12 cellular contexts compared by ENCODE assay signal in the genomic region with DNA sequence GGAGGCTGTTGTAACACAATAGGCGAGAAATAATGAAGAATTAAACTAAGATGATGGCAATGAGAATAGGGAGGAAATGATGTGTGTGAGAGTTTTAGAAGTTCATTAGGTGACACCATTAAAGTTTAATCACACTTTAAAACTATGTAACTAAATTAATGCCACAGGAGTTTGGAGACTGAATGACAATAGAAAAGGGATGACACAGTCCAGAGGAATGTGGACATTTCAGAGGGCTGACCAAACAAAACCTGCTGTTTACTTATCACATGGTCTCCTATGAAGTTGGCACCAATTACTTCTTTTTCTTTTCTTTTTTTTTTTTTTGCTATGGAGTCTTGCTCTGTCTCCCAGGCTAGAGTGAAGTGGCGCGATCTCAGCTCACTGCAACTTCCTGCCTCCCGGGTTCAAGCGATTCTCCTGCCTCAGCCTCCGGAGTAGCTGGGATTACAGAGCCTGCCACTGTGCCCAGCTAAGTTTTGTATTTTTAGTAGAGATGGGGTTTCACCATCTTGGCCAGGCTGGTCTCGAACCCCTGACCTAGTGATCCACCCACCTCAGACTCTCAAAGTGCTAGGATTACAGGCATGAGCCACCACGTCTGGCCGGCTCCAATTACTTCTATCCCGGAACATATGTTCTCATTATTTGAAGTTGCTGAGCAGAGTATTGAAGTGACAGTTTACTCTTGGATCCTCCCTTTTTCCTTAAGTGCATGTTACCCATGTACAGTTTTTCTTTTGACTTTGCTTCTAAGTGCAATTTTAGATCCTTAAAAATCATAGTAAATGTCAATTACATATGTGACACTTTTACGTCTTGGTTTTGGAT. TPM values are rescaled to one million over a fixed set of nuclear protein-coding genes. Genes with fewer than 3 reads are reported as not detected.
DNase-seq lines count a peak whose midpoint lies in the region; ATAC-seq, FAIRE-seq and TF ChIP-seq lines count a peak whose summit lies in the region.
"Had no signal": no experiment of that assay in that cellular context is flagged by ENCODE, and none has a peak within 500 bp of the region (broad histone marks: within the 10 kb centered on the region; RNA-seq: fewer than 3 reads in every experiment).

No MANE protein-coding gene starts in this region.

- peak overlapping the region; percentile 5 for H3K4me3 ChIP-seq in epithelial cell of proximal tubule (ENCODE audit: low read depth, low read length)
- no peak overlapping the region for H3K4me3 ChIP-seq in psoas muscle
- H3K4me3 ChIP-seq: HAP-1 had no signal

- WGBS in psoas muscle, 3 donors: 67 to 81% (median 73%) methylated on average over 11 of the region's 11 CpGs

- TF ChIP-seq CTCF in epithelial cell of proximal tubule (conservative IDR thresholded peaks at IDR 0.05; ENCODE audit: low read depth, low read length): no peak
- no peak for TF ChIP-seq CTCF in psoas muscle (IDR thresholded peaks at IDR 0.05)

- peaks cover 66% of the 10 kb centered on the region for H3K4me1 ChIP-seq in psoas muscle

- H3K9me3 ChIP-seq in psoas muscle: no peaks in the 10 kb centered on the region
- H3K9me3 ChIP-seq: HAP-1 had no signal

- ATAC-seq in psoas muscle: no peak

- H3K27ac ChIP-seq in psoas muscle: peak overlapping the region; percentile 24

- no peaks in the 10 kb centered on the region for H3K36me3 ChIP-seq in psoas muscle (ENCODE audit: insufficient read depth in 1 of 2, low read depth in 1 of 2)
- H3K36me3 ChIP-seq: HAP-1 had no signal

- DNase-seq in RPMI7951 (ENCODE audit: low read depth) (peak; percentile 85), epithelial cell of proximal tubule (ENCODE audit: low read depth) (peak; percentile 83), psoas muscle (no peak), 8988T (no peak), NCI-H1436 treated with DMSO at 0.1 percent for 48 hours (lab: John Stamatoyannopoulos, UW) (no peak), NCI-H526 treated with DMSO at 0.1 percent for 48 hours (lab: John Stamatoyannopoulos, UW) (no peak), GM19238 (ENCODE audit: insufficient read length, low spot score) (no peak)
- DNase-seq: activated effector memory CD4-positive, alpha-beta T cell treated with Interleukin-2 at 50 U/mL for 16 hours; hippocampal formation; MM.1S had no signal

- intact Hi-C loops in psoas muscle (cut with DNase I): no loop called here

- H3K27me3 ChIP-seq in psoas muscle (ENCODE audit: insufficient read depth in 3 of 3, low read length in 2 of 3): no peaks in the 10 kb centered on the region

- FAIRE-seq in G401.6 (lab: Jason Lieb, UNC): peak; percentile 41

RNA-seq across cellular contexts. Expression of gene AGPS, which starts 4.3 kb away (rescaled TPM):
- total RNA-seq in RPMI7951 (2014; rRNA removed; shearing (Covaris generic)): 41.2 and 43.7 TPM in 2 replicates
- total RNA-seq in epithelial cell of proximal tubule (36.8 and 38.7 TPM in 2 replicates), psoas muscle (10 to 100 TPM; 26.6 to 32.2 (median 28.7) TPM)
- 10 to 100 TPM in 2 of 3 donors, 1 to 10 TPM in 1; 7.8 to 24.4 (median 12.6) TPM for polyA plus RNA-seq in psoas muscle

Comparison
In these comparisons a context has a peak if more than half of its experiments do, and no peak if none do; other contexts are left out.
1. DNase-seq: peak in RPMI7951 (single experiment) and epithelial cell of proximal tubule (single experiment); none in psoas muscle (0 of 2), 8988T (single experiment), NCI-H1436 treated with DMSO at 0.1 percent for 48 hours (single experiment), NCI-H526 treated with DMSO at 0.1 percent for 48 hours (single experiment) and GM19238 (single experiment).